1 cellular context compared by ENCODE assay signal in genomic region chr6:100458841-100459154, GRCh38.
A peak's percentile ranks its signal among the peaks of the same experiment; 100 is the strongest.
TF ChIP-seq lines count a peak whose summit lies in the region.

No MANE protein-coding gene starts in this region.

TF ChIP-seq in H1, 55 proteins besides CTCF, POLR2A, EP300 and RAD21:
- TF ChIP-seq CEBPB (IDR thresholded peaks at IDR 0.05; ENCODE audit: low read depth, low read length) (no peak), CREB1 (IDR thresholded peaks at IDR 0.05) (no peak), EGR1 (IDR thresholded peaks at IDR 0.05; ENCODE audit: borderline replicate concordance, low read depth, low read length) (no peak), RNF2 (IDR thresholded peaks at IDR 0.05; ENCODE audit: borderline replicate concordance, low read depth, low read length, missing control alignments, poor library complexity, severe bottlenecking) (peak; percentile 86), SUZ12 (IDR thresholded peaks at IDR 0.05; ENCODE audit: low read length) (peak; percentile 9; the same call in 1 of the 2 replicates), SP1 (IDR thresholded peaks at IDR 0.05; ENCODE audit: low read depth, low read length) (0 out of 2 replicates have a peak, but pooled peaks have one; percentile 6)
